In genomic region chr4:56048621-56049427, GRCh38 we compare ENCODE assay signal across 8 cellular contexts.
A peak's percentile ranks its signal among the peaks of the same experiment; 100 is the strongest.
DNase-seq lines count a peak whose midpoint lies in the region; ATAC-seq, FAIRE-seq and TF ChIP-seq lines count a peak whose summit lies in the region.

No MANE protein-coding gene starts in this region.

- no peak for TF ChIP-seq CTCF in SU-DHL-6 (IDR thresholded peaks at IDR 0.05; ENCODE audit: insufficient read depth, low read length, poor library complexity, severe bottlenecking)
- TF ChIP-seq CTCF in cardiac fibroblast (IDR thresholded peaks at IDR 0.05; ENCODE audit: low read depth, low read length): peak; percentile 18
- peak in 2 of 3 experiments; percentile 49 to 76 for TF ChIP-seq CTCF in keratinocyte (optimal IDR thresholded peaks at IDR 0.05 in 1 of 3, IDR thresholded peaks at IDR 0.05 in 1 of 3, conservative IDR thresholded peaks at IDR 0.05 in 1 of 3; ENCODE audit: extremely low read depth in 1 of 3, insufficient read depth in 2 of 3, low read length in 3 of 3)

- H3K4me1 ChIP-seq in keratinocyte (ENCODE audit: control insufficient read depth, extremely low read depth, insufficient read depth, low read length): peaks cover 5% of the 10 kb centered on the region

- H3K9ac ChIP-seq in SU-DHL-6 (ENCODE audit: low read length): peak overlapping the region; percentile 74
- no peak overlapping the region for H3K9ac ChIP-seq in keratinocyte (ENCODE audit: control insufficient read depth, extremely low read depth, insufficient read depth, low read length)

- H4K20me1 ChIP-seq in SU-DHL-6 (ENCODE audit: low read depth, low read length) (no peaks in the 10 kb centered on the region), keratinocyte (ENCODE audit: control insufficient read depth, extremely low read depth, insufficient read depth, low read length) (no peaks in the 10 kb centered on the region)

- DNase-seq in activated gamma-delta T cell (lab: John Stamatoyannopoulos, UW): peak; percentile 14
- no peak for DNase-seq in activated gamma-delta T cell treated with Interleukin-2 at 50 U/mL for 16 hours
- DNase-seq in MV-4-11 (lab: John Stamatoyannopoulos, UW): peak; percentile 29
- peak; percentile 46 to 75 for DNase-seq in cardiac fibroblast (ENCODE audit: low read depth in 2 of 2)
- no peak for DNase-seq in keratinocyte (ENCODE audit: low read depth, low spot score)
- peak; percentile 7 to 34 for DNase-seq in stimulated activated CD4-positive, alpha-beta T cell treated with anti-CD3 and anti-CD28 coated beads, Interleukin-12 subunit alpha, Interleukin-12 subunit beta, amount 100 ng/mL, for 24 hours (ENCODE audit: low read depth in 2 of 2)

- H2AFZ ChIP-seq in SU-DHL-6 (ENCODE audit: low read depth, low read length, severe bottlenecking) (peak overlapping the region; percentile 97), keratinocyte (ENCODE audit: control insufficient read depth, low read length) (peak overlapping the region; percentile 45)

- no peaks in the 10 kb centered on the region for H3K9me3 ChIP-seq in SU-DHL-6 (ENCODE audit: insufficient read depth, low read length)
- H3K9me3 ChIP-seq in keratinocyte (ENCODE audit: control insufficient read depth, low read depth, low read length): no peaks in the 10 kb centered on the region

- no peak overlapping the region for H3K27ac ChIP-seq in SU-DHL-6 (ENCODE audit: low read depth, low read length)
- H3K27ac ChIP-seq in keratinocyte (ENCODE audit: control insufficient read depth, insufficient read depth, low read length): no peak overlapping the region

- H3K4me2 ChIP-seq in SU-DHL-6 (ENCODE audit: low read depth, low read length, poor library complexity, severe bottlenecking) (peak overlapping the region; percentile 72), keratinocyte (ENCODE audit: control insufficient read depth, extremely low read depth, insufficient read depth, low read depth, low read length) (peak overlapping the region; percentile 95)

- no peaks in the 10 kb centered on the region for H3K9me2 ChIP-seq in SU-DHL-6 (replicated peaks; ENCODE audit: insufficient read depth, low read length)

- no peaks in the 10 kb centered on the region for H3K9me1 ChIP-seq in keratinocyte (ENCODE audit: control insufficient read depth, extremely low read depth, insufficient read depth, low read length)

- dilution Hi-C loops in keratinocyte (cut with MboI; ENCODE audit: extremely low pct_ligation_motif_present, low sequenced_read_pairs): no loop called here

- H3F3A ChIP-seq in SU-DHL-6 (ENCODE audit: insufficient read depth): no peaks in the 10 kb centered on the region; the same call in 1 of the 2 replicates

- H3K36me3 ChIP-seq in SU-DHL-6 (ENCODE audit: low read length) (no peaks in the 10 kb centered on the region), keratinocyte (ENCODE audit: control insufficient read depth in 2 of 2, extremely low read depth in 1 of 2, insufficient read depth in 2 of 2, low read length in 2 of 2) (no peaks in the 10 kb centered on the region)

- no peak for FAIRE-seq in keratinocyte (lab: Jason Lieb, UNC)

- H3K27me3 ChIP-seq in SU-DHL-6 (ENCODE audit: low read length): no peaks in the 10 kb centered on the region
- peaks cover 31% of the 10 kb centered on the region for H3K27me3 ChIP-seq in keratinocyte (ENCODE audit: control insufficient read depth, extremely low read depth, insufficient read depth, low read length)

- H3K4me3 ChIP-seq in SU-DHL-6 (ENCODE audit: insufficient read depth, low read length, poor library complexity, severe bottlenecking) (peak overlapping the region; percentile 77), cardiac fibroblast (replicated peaks in 1 of 2; ENCODE audit: low read depth in 2 of 2, low read length in 2 of 2) (peak overlapping the region; percentile 64 to 86), keratinocyte (ENCODE audit: control insufficient read depth in 2 of 3, extremely low read depth in 1 of 3, insufficient read depth in 2 of 3, low read depth in 1 of 3, low read length in 3 of 3) (peak overlapping the region; percentile 34 to 65 (median 62))

- ATAC-seq in HG02623 (IDR thresholded peaks at IDR 0.05; ENCODE audit: unreplicated experiment): peak; percentile 96

- H3K79me2 ChIP-seq in SU-DHL-6 (ENCODE audit: insufficient read depth, low read length) (no peaks in the 10 kb centered on the region), keratinocyte (ENCODE audit: control insufficient read depth, insufficient read depth, low read length) (no peaks in the 10 kb centered on the region)

Comparison
In these comparisons a context has a peak if more than half of its experiments do, and no peak if none do; other contexts are left out.
1. DNase-seq: peak in activated gamma-delta T cell (single experiment), MV-4-11 (single experiment), cardiac fibroblast (2 of 2) and stimulated activated CD4-positive, alpha-beta T cell treated with anti-CD3 and anti-CD28 coated beads, Interleukin-12 subunit alpha, Interleukin-12 subunit beta, amount 100 ng/mL, for 24 hours (2 of 2); none in activated gamma-delta T cell treated with Interleukin-2 at 50 U/mL for 16 hours (single experiment) and keratinocyte (single experiment).
2. Peak in every context shown above with its lines, with median percentiles within 50 percentile points of each other: H3K4me3 ChIP-seq.